Comparison of ENCODE assay signal across 8 cellular contexts in the genomic region with DNA sequence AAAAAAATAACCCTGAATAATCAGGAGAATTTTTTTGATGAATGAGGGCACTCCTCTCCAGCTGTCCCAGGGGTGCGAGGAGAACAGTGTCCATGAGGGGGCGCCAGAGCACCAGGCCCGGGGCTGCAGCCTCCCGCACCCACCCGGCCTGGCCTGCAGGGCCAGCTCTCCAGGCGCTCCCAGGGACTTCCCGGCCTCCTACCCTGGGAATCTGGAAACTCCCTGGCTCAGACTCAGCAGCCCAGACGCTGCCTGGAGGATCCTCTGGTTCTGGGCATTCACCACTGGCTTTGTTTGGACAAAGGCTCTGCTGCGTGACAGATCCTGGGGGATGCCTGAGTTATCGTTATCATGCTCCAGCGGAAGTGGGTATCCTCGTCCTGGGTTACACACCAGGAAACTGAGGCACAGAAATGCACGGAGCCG. TPM values are rescaled to one million over a fixed set of nuclear protein-coding genes. Genes with fewer than 3 reads are reported as not detected.
DNase-seq lines count a peak whose midpoint lies in the region; ATAC-seq and TF ChIP-seq lines count a peak whose summit lies in the region.

No MANE protein-coding gene starts in this region.

- no peak for ATAC-seq in GM21619 (IDR thresholded peaks at IDR 0.05; ENCODE audit: unreplicated experiment)

- H3K27ac ChIP-seq in angular gyrus (ENCODE audit: low read depth, low read length) (peak overlapping the region; percentile 23), left ventricle myocardium inferior (replicated peaks) (peak overlapping the region; percentile 66)

- intact Hi-C loops in left ventricle myocardium inferior (cut with micrococcal nuclease): loop anchor here (10.0 kb wide), 1 partner anchor 154 kb away; no protein-coding TSS in a partner anchor

- peaks cover 16% of the 10 kb centered on the region for H3K36me3 ChIP-seq in left ventricle myocardium inferior

- no peaks in the 10 kb centered on the region for H3K27me3 ChIP-seq in left ventricle myocardium inferior (ENCODE audit: low read depth)

- TF ChIP-seq CTCF in left ventricle myocardium inferior (IDR thresholded peaks at IDR 0.05; ENCODE audit: borderline replicate concordance): peak; percentile 97

- H3K4me3 ChIP-seq in left ventricle myocardium inferior: no peak overlapping the region

- H3K9me3 ChIP-seq in left ventricle myocardium inferior (replicated peaks): peaks cover 15% of the 10 kb centered on the region

- peak; percentile 68 for DNase-seq in DMS153 (lab: John Stamatoyannopoulos, UW)
- peak; percentile 70 for DNase-seq in LHCN-M2 (ENCODE audit: low read depth)
- DNase-seq in T-helper 1 cell: peak; percentile 22 to 66 (median 44)
- DNase-seq in left ventricle myocardium inferior: peak; percentile 89
- peak; percentile 71 for DNase-seq in putamen (ENCODE audit: low spot score)
- DNase-seq in ureter (ENCODE audit: low spot score): peak; percentile 91

- peaks cover 13% of the 10 kb centered on the region for H3K4me1 ChIP-seq in left ventricle myocardium inferior

RNA-seq across cellular contexts. Expression of gene MCM5, which starts 31.0 kb away (rescaled TPM):
- total RNA-seq in LHCN-M2 (2014; rRNA removed) (100 and 139 TPM in 2 replicates), left ventricle myocardium inferior (8.3 TPM), ureter (27.9 TPM)
- polyA plus RNA-seq in LHCN-M2 (2012): 87.5 TPM

RNA-seq across cellular contexts. Expression of gene HMOX1, which starts 50.0 kb away (rescaled TPM):
- total RNA-seq in LHCN-M2 (2014; rRNA removed) (103 and 152 TPM in 2 replicates), left ventricle myocardium inferior (4.8 TPM), ureter (6.8 TPM)
- 85.0 TPM for polyA plus RNA-seq in LHCN-M2 (2012)

Comparison
In these comparisons a context has a peak if more than half of its experiments do, and no peak if none do; other contexts are left out.
1. RNA of gene HMOX1, which starts 50.0 kb away (total RNA-seq): 103 to 152 TPM in LHCN-M2; 6.8 TPM in ureter (single experiment) and 4.8 TPM in left ventricle myocardium inferior (single experiment); every median in the first group is over 10 times any median in the second.
2. Peak in every context shown above with its lines, with median percentiles within 50 percentile points of each other: DNase-seq.